Comparison of ENCODE assay signal across 17 cellular contexts in the genomic region with DNA sequence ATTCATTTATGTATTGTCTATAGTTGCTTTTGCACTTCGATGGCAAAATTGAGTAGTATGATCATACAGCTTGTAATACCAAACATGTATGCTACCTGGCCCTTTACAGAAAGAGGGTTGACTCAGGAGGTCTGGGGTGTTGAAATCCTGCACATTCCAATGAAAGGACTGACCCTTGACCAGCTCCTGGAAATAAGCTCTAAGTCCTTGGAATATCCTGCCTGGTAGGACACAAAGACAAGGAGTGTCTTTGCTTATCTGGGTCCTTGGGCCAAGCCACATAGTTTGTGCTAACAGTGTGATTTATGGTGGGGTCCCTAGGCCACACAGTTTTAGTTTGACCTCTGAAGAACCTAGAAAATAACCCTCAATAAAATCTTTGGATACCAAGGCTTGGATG.
A peak's percentile ranks its signal among the peaks of the same experiment; 100 is the strongest.
DNase-seq lines count a peak whose midpoint lies in the region; ATAC-seq, FAIRE-seq and TF ChIP-seq lines count a peak whose summit lies in the region.
"Had no signal": no experiment of that assay in that cellular context is flagged by ENCODE, and none has a peak within 500 bp of the region (broad histone marks: within the 10 kb centered on the region; RNA-seq: fewer than 3 reads in every experiment).

No MANE protein-coding gene starts in this region.

- no peaks in the 10 kb centered on the region for H3K9me3 ChIP-seq in hepatocyte (ENCODE audit: low read depth)
- no peaks in the 10 kb centered on the region for H3K9me3 ChIP-seq in neuronal stem cell (replicated peaks in 1 of 2; ENCODE audit: control insufficient read depth in 2 of 2, insufficient read depth in 1 of 2, low read depth in 1 of 2, low read length in 2 of 2)
- no peaks in the 10 kb centered on the region for H3K9me3 ChIP-seq in small intestine (ENCODE audit: control insufficient read depth, low read depth)
- H3K9me3 ChIP-seq: HAP-1 had no signal

- H3K79me1 ChIP-seq in neuronal stem cell (ENCODE audit: low read depth, low read length): no peaks in the 10 kb centered on the region

- H2BK120ac ChIP-seq in neuronal stem cell (ENCODE audit: low read depth, low read length): no peak overlapping the region

- no peak overlapping the region for H3K4me2 ChIP-seq in hepatocyte
- no peak overlapping the region for H3K4me2 ChIP-seq in neuronal stem cell (ENCODE audit: insufficient read depth, low read length, poor library complexity, severe bottlenecking)

- H3K9me2 ChIP-seq in hepatocyte (replicated peaks; ENCODE audit: insufficient read depth): no peaks in the 10 kb centered on the region

- TF ChIP-seq CTCF in hepatocyte (IDR thresholded peaks at IDR 0.05; ENCODE audit: poor library complexity): no peak

- no peak overlapping the region for H3K9ac ChIP-seq in neuronal stem cell (ENCODE audit: low read depth, low read length, poor library complexity)

- H2BK12ac ChIP-seq in neuronal stem cell (ENCODE audit: low read length): peak overlapping the region; percentile 60

- no peak overlapping the region for H3K4me3 ChIP-seq in hepatocyte
- H3K4me3 ChIP-seq in neuronal stem cell (ENCODE audit: low read length in 2 of 2): no peak overlapping the region
- H3K4me3 ChIP-seq in small intestine (ENCODE audit: low read depth in 1 of 2, low read length in 2 of 2): no peak overlapping the region
- H3K4me3 ChIP-seq: GM12878, HAP-1 had no signal

- H2BK15ac ChIP-seq in neuronal stem cell (ENCODE audit: low read length): no peak overlapping the region

- no peak overlapping the region for H2AFZ ChIP-seq in hepatocyte
- H2AFZ ChIP-seq in neuronal stem cell (ENCODE audit: low read length): no peak overlapping the region

- no peaks in the 10 kb centered on the region for H3K79me2 ChIP-seq in hepatocyte

- H4K20me1 ChIP-seq in hepatocyte (ENCODE audit: insufficient read depth, poor library complexity, severe bottlenecking): no peaks in the 10 kb centered on the region

- H2BK5ac ChIP-seq in neuronal stem cell (ENCODE audit: low read length): no peak overlapping the region

- no peak overlapping the region for H3K18ac ChIP-seq in neuronal stem cell (ENCODE audit: low read length)

- H3K27ac ChIP-seq in hepatocyte: peak overlapping the region; percentile 24
- H3K27ac ChIP-seq in neuronal stem cell (replicated peaks; ENCODE audit: low read length): no peak overlapping the region
- no peak overlapping the region for H3K27ac ChIP-seq in small intestine (ENCODE audit: low read depth in 1 of 2, low read length in 1 of 2)

- H3K23ac ChIP-seq in neuronal stem cell (ENCODE audit: low read depth, low read length, poor library complexity): no peak overlapping the region

- H4K91ac ChIP-seq in neuronal stem cell (ENCODE audit: low read depth, low read length, poor library complexity): no peak overlapping the region

- no peak overlapping the region for H3K4ac ChIP-seq in neuronal stem cell (ENCODE audit: low read length)

- H3K27me3 ChIP-seq in hepatocyte (no peaks in the 10 kb centered on the region), neuronal stem cell (ENCODE audit: control insufficient read depth in 3 of 3, insufficient read depth in 3 of 3, low read depth in 1 of 3, low read length in 3 of 3) (no peaks in the 10 kb centered on the region), small intestine (ENCODE audit: control insufficient read depth in 2 of 2, insufficient read depth in 2 of 2, low read length in 2 of 2) (no peaks in the 10 kb centered on the region)

- DNase-seq in hepatocyte (ENCODE audit: low spot score) (peak; percentile 22), neuronal stem cell (ENCODE audit: low spot score) (no peak), small intestine (peak; percentile 10), NCI-H2227 (lab: John Stamatoyannopoulos, UW; ENCODE audit: unreplicated experiment) (no peak)
- DNase-seq: C1 segment of cervical spinal cord; CD4-positive, alpha-beta memory T cell; COR-L47; DMS153; EL; GDM1; GOT3; HFFc6 had no signal

- H2AK5ac ChIP-seq in neuronal stem cell (ENCODE audit: low read depth, low read length): no peak overlapping the region

- H4K8ac ChIP-seq in neuronal stem cell (ENCODE audit: low read depth, low read length): no peak overlapping the region

- WGBS in hepatocyte (ENCODE audit: low lambda C conversion rate, missing lambda C conversion rate): 100% methylated on average over 1 of the region's 1 CpG
- no CpG with 5 or more reads among the region's 1 CpG for WGBS in neuronal stem cell (ENCODE audit: extremely low coverage in 2 of 2, insufficient read length in 2 of 2, insufficient replicate concordance in 1 of 2), 2 donors
- WGBS in small intestine, 3 donors: 75 to 86% (median 82%) methylated on average over 1 of the region's 1 CpG

- no peak for ATAC-seq in GM21381 (IDR thresholded peaks at IDR 0.05; ENCODE audit: unreplicated experiment)
- ATAC-seq in HG03175 (IDR thresholded peaks at IDR 0.05; ENCODE audit: unreplicated experiment): no peak
- ATAC-seq: GM12878 had no signal

- H3K4me1 ChIP-seq in hepatocyte (ENCODE audit: insufficient read depth): no peaks in the 10 kb centered on the region
- peaks cover 2 to 9% of the 10 kb centered on the region in 2 donors for H3K4me1 ChIP-seq in neuronal stem cell (ENCODE audit: control insufficient read depth in 2 of 2, insufficient read depth in 1 of 2, low read depth in 1 of 2, low read length in 2 of 2)
- H3K4me1 ChIP-seq in small intestine (ENCODE audit: control insufficient read depth in 2 of 2, insufficient read depth in 1 of 2, low read depth in 1 of 2, low read length in 1 of 2): no peaks in the 10 kb centered on the region
- H3K4me1 ChIP-seq: HAP-1 had no signal

- H3K36me3 ChIP-seq in hepatocyte (replicated peaks; ENCODE audit: insufficient read depth, low read depth): no peaks in the 10 kb centered on the region
- H3K36me3 ChIP-seq in neuronal stem cell (replicated peaks in 1 of 2; ENCODE audit: control insufficient read depth in 2 of 2, insufficient read depth in 2 of 2, low read length in 2 of 2): no peaks in the 10 kb centered on the region
- H3K36me3 ChIP-seq in small intestine (ENCODE audit: control insufficient read depth in 2 of 2, insufficient read depth in 2 of 2, low read length in 2 of 2): no peaks in the 10 kb centered on the region
- H3K36me3 ChIP-seq: HAP-1 had no signal

- no peak overlapping the region for H3K14ac ChIP-seq in neuronal stem cell (ENCODE audit: low read length)

- no peak for FAIRE-seq in small intestine (lab: Jason Lieb, UNC)
- FAIRE-seq: GM12878, H54 had no signal

Comparison
In these comparisons a context has a peak if more than half of its experiments do, and no peak if none do; other contexts are left out.
1. DNase-seq: peak in hepatocyte (single experiment) and small intestine (single experiment); none in neuronal stem cell (single experiment) and NCI-H2227 (single experiment).